ENCODE assay signal across 1 cellular context in genomic region chr2:222671259-222672067, GRCh38.
A peak's percentile ranks its signal among the peaks of the same experiment; 100 is the strongest.
TF ChIP-seq lines count a peak whose summit lies in the region.

TSS of gene MOGAT1 (plus strand) at chr2:222671658. CDS start at chr2:222671786, 128 bp downstream.

TF ChIP-seq in H1, 55 proteins besides CTCF, POLR2A, EP300 and RAD21:
- TF ChIP-seq CHD2 (IDR thresholded peaks at IDR 0.05; ENCODE audit: low read length) (no peak), RNF2 (IDR thresholded peaks at IDR 0.05; ENCODE audit: borderline replicate concordance, low read depth, low read length, missing control alignments, poor library complexity, severe bottlenecking) (no peak), TCF12 (IDR thresholded peaks at IDR 0.05; ENCODE audit: low read depth, low read length) (no peak), RBBP5 (IDR thresholded peaks at IDR 0.05; ENCODE audit: borderline replicate concordance, low read depth, low read length) (peak; percentile 30; the same call in 1 of the 2 replicates), GABPA (IDR thresholded peaks at IDR 0.05; ENCODE audit: borderline replicate concordance, insufficient read depth, low read length) (0 out of 2 replicates have a peak, but pooled peaks have one; percentile 21), PHF8 (conservative IDR thresholded peaks at IDR 0.05; ENCODE audit: low read depth, low read length) (peak; percentile 67), USF2 (IDR thresholded peaks at IDR 0.05; ENCODE audit: low read length) (no peak), CTBP2 (IDR thresholded peaks at IDR 0.05; ENCODE audit: borderline replicate concordance, insufficient read depth, insufficient read length, low read length) (peak; percentile 41), HDAC6 (IDR thresholded peaks at IDR 0.05; ENCODE audit: low read depth, low read length) (no peak), JUN (IDR thresholded peaks at IDR 0.05; ENCODE audit: low read depth, low read length) (peak; percentile 25; the same call in 1 of the 2 replicates), CHD1 (IDR thresholded peaks at IDR 0.05; ENCODE audit: low read depth, low read length) (no peak), CEBPB (IDR thresholded peaks at IDR 0.05; ENCODE audit: low read depth, low read length) (no peak), ATF3 (IDR thresholded peaks at IDR 0.05; ENCODE audit: insufficient read depth, low read depth, low read length) (no peak), ATF2 (IDR thresholded peaks at IDR 0.05; ENCODE audit: low read length) (no peak), POU5F1 (IDR thresholded peaks at IDR 0.05; ENCODE audit: low read depth, low read length) (no peak), KDM4A (IDR thresholded peaks at IDR 0.05; ENCODE audit: low read depth, low read length, severe bottlenecking) (peak; percentile 90), FOSL1 (IDR thresholded peaks at IDR 0.05; ENCODE audit: insufficient read depth, low read depth, low read length) (no peak), GTF2F1 (IDR thresholded peaks at IDR 0.05; ENCODE audit: borderline replicate concordance, low read depth, low read length) (no peak), JUND (IDR thresholded peaks at IDR 0.05; ENCODE audit: low read length) (no peak), MAFK (IDR thresholded peaks at IDR 0.05; ENCODE audit: low read depth, low read length) (no peak), CBX8 (IDR thresholded peaks at IDR 0.05; ENCODE audit: borderline replicate concordance, low read depth, low read length) (no peak), NANOG (IDR thresholded peaks at IDR 0.05; ENCODE audit: insufficient read depth, low read depth, low read length, poor library complexity, severe bottlenecking) (no peak), TEAD4 (IDR thresholded peaks at IDR 0.05; ENCODE audit: low read depth, low read length) (peak; percentile 62), POLR2AphosphoS5 (IDR thresholded peaks at IDR 0.05; ENCODE audit: low read depth, low read length) (peak; percentile 45; the same call in 1 of the 2 replicates), TAF1 (IDR thresholded peaks at IDR 0.05; ENCODE audit: low read depth, low read length) (peak; percentile 58; the same call in 1 of the 2 replicates), SIX5 (IDR thresholded peaks at IDR 0.05; ENCODE audit: low read depth, low read length) (no peak), EZH2 (IDR thresholded peaks at IDR 0.05; ENCODE audit: low read depth, low read length, severe bottlenecking) (no peak), MAX (IDR thresholded peaks at IDR 0.05) (peak; percentile 92), TAF7 (optimal IDR thresholded peaks at IDR 0.05; ENCODE audit: borderline replicate concordance, low read depth, low read length) (peak; percentile 63), SIRT6 (IDR thresholded peaks at IDR 0.05; ENCODE audit: low read length) (no peak), HDAC2 (IDR thresholded peaks at IDR 0.05; ENCODE audit: borderline replicate concordance in 1 of 2, low read depth in 2 of 2, low read length in 2 of 2) (peak in 1 of 2 experiments; percentile 82; a peak in 1 of 4 replicates), CREB1 (IDR thresholded peaks at IDR 0.05) (peak; percentile 25; the same call in 1 of the 2 replicates), TBP (IDR thresholded peaks at IDR 0.05; ENCODE audit: low read depth, low read length) (peak; percentile 14; the same call in 1 of the 2 replicates), KDM5A (IDR thresholded peaks at IDR 0.05; ENCODE audit: low read length) (no peak), BACH1 (IDR thresholded peaks at IDR 0.05; ENCODE audit: low read length) (peak; percentile 29; the same call in 1 of the 2 replicates), NRF1 (IDR thresholded peaks at IDR 0.05; ENCODE audit: low read depth, low read length) (no peak), EGR1 (IDR thresholded peaks at IDR 0.05; ENCODE audit: borderline replicate concordance, low read depth, low read length) (no peak), RXRA (IDR thresholded peaks at IDR 0.05; ENCODE audit: insufficient read depth, low read depth, low read length) (no peak), BRCA1 (IDR thresholded peaks at IDR 0.05; ENCODE audit: low read depth, low read length) (no peak), SP1 (IDR thresholded peaks at IDR 0.05; ENCODE audit: low read depth, low read length) (0 out of 2 replicates have a peak, but pooled peaks have one; percentile 43), SUZ12 (IDR thresholded peaks at IDR 0.05; ENCODE audit: low read length) (0 out of 2 replicates have a peak, but pooled peaks have one; percentile 27), SRF (IDR thresholded peaks at IDR 0.05; ENCODE audit: low read depth, low read length) (no peak), SIN3A (conservative IDR thresholded peaks at IDR 0.05 in 1 of 2, IDR thresholded peaks at IDR 0.05 in 1 of 2; ENCODE audit: low read depth in 1 of 2, low read length in 2 of 2) (0 out of 4 replicates have a peak, but pooled peaks of 1 of the 2 experiments have one; percentile 34), BCL11A (IDR thresholded peaks at IDR 0.05; ENCODE audit: low read depth in 2 of 2, low read length in 2 of 2) (no peak), ASH2L (IDR thresholded peaks at IDR 0.05; ENCODE audit: low read length) (peak; percentile 81), YY1 (IDR thresholded peaks at IDR 0.05; ENCODE audit: low read depth, low read length) (0 out of 2 replicates have a peak, but pooled peaks have one; percentile 13), E2F6 (IDR thresholded peaks at IDR 0.05) (peak; percentile 90)
TF ChIP-seq in H1: peak in this region for 21.
